Comparison of ENCODE assay signal across 12 cellular contexts in genomic region chr13:93244918-93245280, GRCh38. TPM values are rescaled to one million over a fixed set of nuclear protein-coding genes. Genes with fewer than 3 reads are reported as not detected.
DNase-seq lines count a peak whose midpoint lies in the region; ATAC-seq and TF ChIP-seq lines count a peak whose summit lies in the region.
"Had no signal": no experiment of that assay in that cellular context is flagged by ENCODE, and none has a peak within 500 bp of the region (broad histone marks: within the 10 kb centered on the region; RNA-seq: fewer than 3 reads in every experiment).

No MANE protein-coding gene starts in this region.

- no peak overlapping the region for H3K4ac ChIP-seq in H9 (ENCODE audit: low read depth, low read length)

- H3K56ac ChIP-seq in H9 (ENCODE audit: insufficient read length, low read depth, low read length), result no peak overlapping the region

- no peak for TF ChIP-seq EP300 in suprapubic skin (IDR thresholded peaks at IDR 0.05)

- intact Hi-C loops in breast epithelium (cut with DNase I; ENCODE audit: low total_unique reads), result no loop called here

- no peaks in the 10 kb centered on the region for H3K27me3 Mint-ChIP-seq in H9 (ENCODE audit: low read depth)

- H2AFZ ChIP-seq in H9 (ENCODE audit: low read length), result no peak overlapping the region

- H3K18ac ChIP-seq in H9 (ENCODE audit: insufficient read length, low read depth, low read length), result no peak overlapping the region

- no peak overlapping the region for H3K23ac ChIP-seq in H9 (ENCODE audit: insufficient read length, low read depth, low read length)

- peaks cover 37 to 43% of the 10 kb centered on the region in 2 experiments for H3K4me1 Mint-ChIP-seq in H9
- H3K4me1 Mint-ChIP-seq: central memory CD8-positive, alpha-beta T cell had no signal

- no peak overlapping the region for H3T11ph ChIP-seq in H9 (ENCODE audit: low read length)

- H3K9me3 ChIP-seq in H9 (ENCODE audit: control insufficient read depth, low read depth, low read length) (no peaks in the 10 kb centered on the region), breast epithelium (peaks cover 0 to 5% of the 10 kb centered on the region in 2 donors), suprapubic skin (no peaks in the 10 kb centered on the region)

- H4K5ac ChIP-seq in H9 (ENCODE audit: insufficient read length, low read depth, low read length), result no peak overlapping the region

- H2BK15ac ChIP-seq in H9 (ENCODE audit: low read depth, low read length), result no peak overlapping the region

- H3K36me3 Mint-ChIP-seq in H9 (ENCODE audit: insufficient read depth in 1 of 3, low read depth in 3 of 3), result peaks cover 0 to 4% (median 2%) of the 10 kb centered on the region in 3 experiments; a peak in 4 of 7 replicates

- H3K27me3 ChIP-seq in H9 (ENCODE audit: insufficient read depth, low read length) (no peaks in the 10 kb centered on the region), breast epithelium (no peaks in the 10 kb centered on the region), kidney epithelial cell (ENCODE audit: control insufficient read depth, insufficient read depth, low read length) (no peaks in the 10 kb centered on the region), suprapubic skin (no peaks in the 10 kb centered on the region)

- no peak overlapping the region for H3K4me2 ChIP-seq in H9 (ENCODE audit: insufficient read depth, insufficient read length, low read length)

- no peak for TF ChIP-seq CTCF in H9 (conservative IDR thresholded peaks at IDR 0.05)
- no peak for TF ChIP-seq CTCF in breast epithelium (IDR thresholded peaks at IDR 0.05)
- no peak for TF ChIP-seq CTCF in kidney epithelial cell (IDR thresholded peaks at IDR 0.05; ENCODE audit: insufficient read depth, low read length, poor library complexity, severe bottlenecking)
- TF ChIP-seq CTCF in suprapubic skin (IDR thresholded peaks at IDR 0.05), result no peak

- H2BK120ac ChIP-seq in H9 (ENCODE audit: low read depth, low read length, poor library complexity, severe bottlenecking), result no peak overlapping the region

- no peak overlapping the region for H3K9ac ChIP-seq in H9 (ENCODE audit: extremely low read depth, insufficient read length, low read length)

- peaks cover 15% of the 10 kb centered on the region; the same call in 1 of the 2 replicates for H3K79me2 ChIP-seq in H9 (ENCODE audit: insufficient read depth, low read length)

- H4K20me1 ChIP-seq in H9 (ENCODE audit: control insufficient read depth, insufficient read depth, insufficient read length), result no peaks in the 10 kb centered on the region

- no peak overlapping the region for H2AK5ac ChIP-seq in H9 (ENCODE audit: insufficient read length, low read length)

- DNase-seq in H9, result no peak
- DNase-seq in breast epithelium (ENCODE audit: low spot score in 2 of 2), result no peak
- DNase-seq in kidney epithelial cell (ENCODE audit: low read depth), result no peak
- DNase-seq in suprapubic skin (ENCODE audit: low spot score in 2 of 2), result no peak
- DNase-seq in NCI-H2227 (lab: John Stamatoyannopoulos, UW; ENCODE audit: unreplicated experiment), result no peak
- DNase-seq in NCI-H2196 treated with DMSO at 0.1 percent for 48 hours (lab: John Stamatoyannopoulos, UW; ENCODE audit: unreplicated experiment), result no peak
- DNase-seq in NCI-H2081 (lab: John Stamatoyannopoulos, UW), result no peak
- DNase-seq: NCI-H1436; NK-92 treated with Interleukin-12 subunit alpha and Interleukin-12 subunit beta, amount 100 ng/mL, for 24 hours had no signal

- H3K14ac ChIP-seq in H9 (ENCODE audit: insufficient read depth, low read length), result no peak overlapping the region

- H3K79me1 ChIP-seq in H9 (ENCODE audit: insufficient read depth, low read depth, low read length, poor library complexity, severe bottlenecking), result no peaks in the 10 kb centered on the region

- H3K23me2 ChIP-seq in H9 (ENCODE audit: insufficient read length, low read depth, low read length, poor library complexity, severe bottlenecking), result no peaks in the 10 kb centered on the region

- H4K91ac ChIP-seq in H9 (ENCODE audit: insufficient read length, low read depth, low read length), result no peak overlapping the region

- H3K27ac ChIP-seq in H9 (ENCODE audit: insufficient read length, low read depth, low read length), result no peak overlapping the region
- no peak overlapping the region for H3K27ac ChIP-seq in breast epithelium
- H3K27ac ChIP-seq in suprapubic skin, result no peak overlapping the region
- H3K27ac ChIP-seq: HL-60 had no signal

- no peak overlapping the region for H2BK12ac ChIP-seq in H9 (ENCODE audit: insufficient read length, low read depth, low read length)

- H2BK20ac ChIP-seq in H9 (ENCODE audit: low read depth, low read length, poor library complexity, severe bottlenecking), result no peak overlapping the region

- H3K4me3 Mint-ChIP-seq in H9, result no peak overlapping the region
- H3K4me3 Mint-ChIP-seq: central memory CD8-positive, alpha-beta T cell had no signal

- no peak for ATAC-seq in HG02852 (IDR thresholded peaks at IDR 0.05; ENCODE audit: unreplicated experiment)

- H4K8ac ChIP-seq in H9 (replicated peaks; ENCODE audit: insufficient read length, low read depth, low read length), result no peak overlapping the region

- no CpG with 5 or more reads among the region's 1 CpG for WGBS in H9 (ENCODE audit: extremely low coverage, insufficient read length, low lambda C conversion rate)
- 62% methylated on average over 1 of the region's 1 CpG for WGBS in suprapubic skin

- no peak overlapping the region for H2BK5ac ChIP-seq in H9 (ENCODE audit: insufficient read length, low read length)

- H3K36me3 ChIP-seq in breast epithelium (no peaks in the 10 kb centered on the region), kidney epithelial cell (ENCODE audit: control insufficient read depth, insufficient read depth, low read length) (no peaks in the 10 kb centered on the region), suprapubic skin (no peaks in the 10 kb centered on the region)

- H3K4me1 ChIP-seq in H9 (ENCODE audit: insufficient read depth, low read length), result peaks cover 15% of the 10 kb centered on the region; the same call in 1 of the 2 replicates
- H3K4me1 ChIP-seq in breast epithelium, result no peaks in the 10 kb centered on the region
- H3K4me1 ChIP-seq in suprapubic skin, result peaks cover 6% of the 10 kb centered on the region

- no peak for TF ChIP-seq POLR2A in breast epithelium (IDR thresholded peaks at IDR 0.05)
- no peak for TF ChIP-seq POLR2A in suprapubic skin (IDR thresholded peaks at IDR 0.05)

- H3K9me3 Mint-ChIP-seq in H9, result no peaks in the 10 kb centered on the region; a peak in 1 of 5 replicates

- H3K27ac Mint-ChIP-seq in H9, result peak overlapping the region in 2 of 3 experiments; percentile 57; a peak in 3 of 7 replicates

- H3K4me3 ChIP-seq in breast epithelium, result peak overlapping the region; percentile 33 to 57 (median 41)
- H3K4me3 ChIP-seq in kidney epithelial cell (ENCODE audit: low read depth, low read length), result peak overlapping the region; percentile 38
- peak overlapping the region; percentile 29 for H3K4me3 ChIP-seq in suprapubic skin

RNA-seq across cellular contexts. Expression of gene GPC6, which starts 18.3 kb away (rescaled TPM):
- total RNA-seq in H9 (2021), result 15.6 and 16.1 TPM in 2 replicates
- total RNA-seq in breast epithelium, result 10 to 100 TPM in 1 of 3 donors, 1 to 10 TPM in 2; 3.5 to 44.0 (median 4.9) TPM
- total RNA-seq in kidney epithelial cell, result 62.6 and 62.7 TPM in 2 replicates
- 1 to 10 TPM; 2.7 to 5.7 (median 4.4) TPM for total RNA-seq in suprapubic skin
